Comparison of ENCODE assay signal across 8 cellular contexts in the genomic region with DNA sequence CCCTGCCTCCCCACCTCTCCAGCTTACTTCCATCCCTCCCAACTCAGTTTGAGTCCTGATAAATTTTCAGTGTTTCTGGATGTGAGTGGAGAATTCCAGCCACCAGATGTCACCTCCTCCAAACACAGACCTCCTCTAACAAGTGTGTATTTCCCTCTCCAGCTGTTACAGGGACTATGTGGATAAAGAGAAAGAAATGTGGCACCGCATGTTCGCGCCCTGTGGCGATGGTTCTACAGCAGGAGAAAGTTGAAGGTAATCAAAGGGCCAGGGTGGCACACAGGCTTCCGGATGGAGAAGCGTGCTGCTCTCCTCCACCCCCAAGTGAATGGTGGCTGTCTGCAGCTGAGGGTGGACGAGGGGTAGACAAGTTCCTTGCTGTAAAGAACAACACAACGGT. TPM values are rescaled to one million over a fixed set of nuclear protein-coding genes. Genes with fewer than 3 reads are reported as not detected.
DNase-seq lines count a peak whose midpoint lies in the region; ATAC-seq and TF ChIP-seq lines count a peak whose summit lies in the region.

No MANE protein-coding gene starts in this region.

- no peaks in the 10 kb centered on the region for H3K9me2 ChIP-seq in GM23248 (ENCODE audit: insufficient read depth)

- H3K4me1 Mint-ChIP-seq in activated CD4-positive, alpha-beta memory T cell treated with anti-CD3 and anti-CD28 coated beads for 36 hours (ENCODE audit: low read depth) = no peaks in the 10 kb centered on the region
- peaks cover 2% of the 10 kb centered on the region for H3K4me1 Mint-ChIP-seq in activated CD8-positive, alpha-beta memory T cell treated with anti-CD3 and anti-CD28 coated beads, Interleukin-2, amount 10 ng/mL, durations not matched to agents 7 days and 5 days

- H3K4me3 ChIP-seq in GM23248 = 0 out of 2 replicates have a peak overlapping the region, but pooled peaks have one; percentile 3
- no peak overlapping the region for H3K4me3 ChIP-seq in cardiac muscle cell
- peak overlapping the region in 1 of 4 donors; percentile 29 for H3K4me3 ChIP-seq in sigmoid colon

- no peak overlapping the region for H3K9ac ChIP-seq in GM23248

- no peaks in the 10 kb centered on the region for H3F3A ChIP-seq in GM23248 (ENCODE audit: insufficient read depth)

- H3K27ac ChIP-seq in GM23248 (no peak overlapping the region), RWPE1 (no peak overlapping the region), cardiac muscle cell (no peak overlapping the region), sigmoid colon (no peak overlapping the region)

- peak overlapping the region; percentile 44 for H2AFZ ChIP-seq in GM23248

- peak; percentile 50 for TF ChIP-seq CTCF in RWPE1 (conservative IDR thresholded peaks at IDR 0.05; ENCODE audit: low read depth)
- peak; percentile 80 for TF ChIP-seq CTCF in cardiac muscle cell (IDR thresholded peaks at IDR 0.05; ENCODE audit: low read depth, low read length)
- peak in 3 of 4 experiments; percentile 17 to 64 (median 44) for TF ChIP-seq CTCF in sigmoid colon (IDR thresholded peaks at IDR 0.05)

- DNase-seq in GM23248 (peak; percentile 64), RWPE1 (ENCODE audit: low spot score) (peak; percentile 35), cardiac muscle cell (ENCODE audit: low read depth in 1 of 2, low spot score in 1 of 2) (peak; percentile 65 to 80), sigmoid colon (no peak)
- DNase-seq in activated CD4-positive, alpha-beta memory T cell treated with anti-CD3 and anti-CD28 coated beads for 36 hours = no peak
- DNase-seq in activated CD8-positive, alpha-beta memory T cell treated with anti-CD3 and anti-CD28 coated beads, Interleukin-2, amount 10 ng/mL, durations not matched to agents 7 days and 5 days = no peak

- 13 to 15% methylated on average over 7 to 8 of the region's 8 CpGs for WGBS in GM23248 (ENCODE audit: low coverage in 1 of 2, low lambda C conversion rate in 2 of 2, missing lambda C conversion rate in 2 of 2), 2 experiments
- WGBS in sigmoid colon, 2 donors = 43 to 60% methylated on average over 8 of the region's 8 CpGs

- no peaks in the 10 kb centered on the region for H3K9me3 Mint-ChIP-seq in activated CD4-positive, alpha-beta memory T cell treated with anti-CD3 and anti-CD28 coated beads for 36 hours
- no peaks in the 10 kb centered on the region for H3K9me3 Mint-ChIP-seq in activated CD8-positive, alpha-beta memory T cell treated with anti-CD3 and anti-CD28 coated beads, Interleukin-2, amount 10 ng/mL, durations not matched to agents 7 days and 5 days (ENCODE audit: low read depth)

- POLR2A ChIA-PET in RWPE1 (lab: Yijun Ruan, JAX; ENCODE audit: low non-redundant PET) = interaction anchor here (0.6 kb wide), 1 partner anchor 20 kb away, joined by 7 read pairs; no protein-coding TSS in a partner anchor
- POLR2A ChIA-PET in activated CD4-positive, alpha-beta memory T cell treated with anti-CD3 and anti-CD28 coated beads for 36 hours (lab: Charles Lee) = no interaction called here

- H3K79me2 ChIP-seq in GM23248 (ENCODE audit: insufficient read depth) = no peaks in the 10 kb centered on the region

- peak overlapping the region; percentile 46 for H3K4me2 ChIP-seq in GM23248 (ENCODE audit: unreplicated experiment)

- H3K4me3 Mint-ChIP-seq in activated CD4-positive, alpha-beta memory T cell treated with anti-CD3 and anti-CD28 coated beads for 36 hours = no peak overlapping the region
- no peak overlapping the region for H3K4me3 Mint-ChIP-seq in activated CD8-positive, alpha-beta memory T cell treated with anti-CD3 and anti-CD28 coated beads, Interleukin-2, amount 10 ng/mL, durations not matched to agents 7 days and 5 days

- H3K4me1 ChIP-seq in GM23248 (ENCODE audit: insufficient read depth) (no peaks in the 10 kb centered on the region), cardiac muscle cell (ENCODE audit: low read depth) (peaks cover 7% of the 10 kb centered on the region), sigmoid colon (peaks cover 0 to 10% (median 6%) of the 10 kb centered on the region in 4 donors)

- no peaks in the 10 kb centered on the region for H4K20me1 ChIP-seq in GM23248 (ENCODE audit: insufficient read depth)

- no peak for TF ChIP-seq EP300 in sigmoid colon (IDR thresholded peaks at IDR 0.05)

- TF ChIP-seq POLR2A in sigmoid colon (IDR thresholded peaks at IDR 0.05) = no peak

- no peaks in the 10 kb centered on the region for H3K36me3 Mint-ChIP-seq in activated CD4-positive, alpha-beta memory T cell treated with anti-CD3 and anti-CD28 coated beads for 36 hours
- no peaks in the 10 kb centered on the region for H3K36me3 Mint-ChIP-seq in activated CD8-positive, alpha-beta memory T cell treated with anti-CD3 and anti-CD28 coated beads, Interleukin-2, amount 10 ng/mL, durations not matched to agents 7 days and 5 days

- H3K36me3 ChIP-seq in GM23248 (ENCODE audit: low read depth) = no peaks in the 10 kb centered on the region
- H3K36me3 ChIP-seq in cardiac muscle cell = no peaks in the 10 kb centered on the region
- H3K36me3 ChIP-seq in sigmoid colon = no peaks in the 10 kb centered on the region

- H3K9me3 ChIP-seq in GM23248 (ENCODE audit: low read depth) (no peaks in the 10 kb centered on the region), cardiac muscle cell (ENCODE audit: low read depth) (no peaks in the 10 kb centered on the region), sigmoid colon (no peaks in the 10 kb centered on the region)

- H3K27ac Mint-ChIP-seq in activated CD4-positive, alpha-beta memory T cell treated with anti-CD3 and anti-CD28 coated beads for 36 hours = no peak overlapping the region
- H3K27ac Mint-ChIP-seq in activated CD8-positive, alpha-beta memory T cell treated with anti-CD3 and anti-CD28 coated beads, Interleukin-2, amount 10 ng/mL, durations not matched to agents 7 days and 5 days = no peak overlapping the region

- in situ Hi-C loops in GM23248 (cut with MboI) = loop anchor here (5.0 to 10.0 kb wide), 2 partner anchors 50 to 102 kb away; no protein-coding TSS in a partner anchor

- CTCF ChIA-PET in RWPE1 (lab: Yijun Ruan, JAX) = interaction anchor here (0.6 to 1.4 kb wide), 7 partner anchors 10 to 392 kb away, joined by 3 to 9 read pairs (median 5); no protein-coding TSS in a partner anchor
- CTCF ChIA-PET in activated CD4-positive, alpha-beta memory T cell treated with anti-CD3 and anti-CD28 coated beads for 36 hours (lab: Charles Lee) = no interaction called here
- CTCF ChIA-PET in activated CD8-positive, alpha-beta memory T cell treated with anti-CD3 and anti-CD28 coated beads, Interleukin-2, amount 10 ng/mL, durations not matched to agents 7 days and 5 days (lab: Charles Lee) = interaction anchor here (0.6 kb wide), 1 partner anchor 154 kb away, joined by 4 read pairs; no protein-coding TSS in a partner anchor

- peaks cover 35% of the 10 kb centered on the region for H3K27me3 ChIP-seq in GM23248 (replicated peaks; ENCODE audit: insufficient read depth)
- H3K27me3 ChIP-seq in cardiac muscle cell = no peaks in the 10 kb centered on the region
- peaks cover 0 to 2% (median 0%) of the 10 kb centered on the region in 3 donors for H3K27me3 ChIP-seq in sigmoid colon

- intact Hi-C loops in sigmoid colon (cut with DNase I) = loop anchor here (2.0 to 10.0 kb wide), 2 partner anchors 52 to 108 kb away; no protein-coding TSS in a partner anchor
- intact Hi-C loops in activated CD4-positive, alpha-beta memory T cell treated with anti-CD3 and anti-CD28 coated beads for 36 hours (cut with micrococcal nuclease) = no loop called here

- ATAC-seq in activated CD8-positive, alpha-beta memory T cell treated with anti-CD3 and anti-CD28 coated beads, Interleukin-2, amount 10 ng/mL, durations not matched to agents 7 days and 5 days = no peak
- ATAC-seq in HG03342 (IDR thresholded peaks at IDR 0.05; ENCODE audit: unreplicated experiment) (no peak), HG02588 (IDR thresholded peaks at IDR 0.05; ENCODE audit: unreplicated experiment) (no peak)

- peaks cover 6% of the 10 kb centered on the region for H3K27me3 Mint-ChIP-seq in activated CD4-positive, alpha-beta memory T cell treated with anti-CD3 and anti-CD28 coated beads for 36 hours
- H3K27me3 Mint-ChIP-seq in activated CD8-positive, alpha-beta memory T cell treated with anti-CD3 and anti-CD28 coated beads, Interleukin-2, amount 10 ng/mL, durations not matched to agents 7 days and 5 days = peaks cover 18% of the 10 kb centered on the region

RNA-seq across cellular contexts. Expression of a gene that starts 14.7 kb away (rescaled TPM):
- not detected in 2 replicates for total RNA-seq in GM23248 (2014; rRNA removed; shearing (Covaris generic))
- polyA plus RNA-seq in GM23248 (2016; fragmentation: Nextera tagmentation; extraction: Ambion mirVana) = not detected in 2 replicates
- total RNA-seq in cardiac muscle cell = not detected in 2 replicates
- 0.11 TPM in 1 of 2 replicates, not detected in the other for polyA plus RNA-seq in cardiac muscle cell
- total RNA-seq in sigmoid colon = not detected
- polyA plus RNA-seq in sigmoid colon = not detected
- not detected for total RNA-seq in activated CD4-positive, alpha-beta memory T cell treated with anti-CD3 and anti-CD28 coated beads for 36 hours
- not detected for total RNA-seq in activated CD8-positive, alpha-beta memory T cell treated with anti-CD3 and anti-CD28 coated beads, Interleukin-2, amount 10 ng/mL, durations not matched to agents 7 days and 5 days

RNA-seq across cellular contexts. Expression of a gene that starts 14.8 kb away (rescaled TPM):
- not detected in 2 replicates for total RNA-seq in GM23248 (2014; rRNA removed; shearing (Covaris generic))
- polyA plus RNA-seq in GM23248 (2016; fragmentation: Nextera tagmentation; extraction: Ambion mirVana) (not detected in 2 replicates), cardiac muscle cell (not detected in 2 replicates), sigmoid colon (1 to 10 TPM in 1 of 3 donors, under 1 TPM in 2; 0.07 to 3.0 (median 0.69) TPM)
- total RNA-seq in cardiac muscle cell (0.32 TPM in 1 of 2 replicates, not detected in the other), sigmoid colon (under 1 TPM in 2 of 4 donors, not detected in 2; 0.54 to 0.71 TPM)
- not detected for total RNA-seq in activated CD4-positive, alpha-beta memory T cell treated with anti-CD3 and anti-CD28 coated beads for 36 hours
- total RNA-seq in activated CD8-positive, alpha-beta memory T cell treated with anti-CD3 and anti-CD28 coated beads, Interleukin-2, amount 10 ng/mL, durations not matched to agents 7 days and 5 days = not detected

RNA-seq across cellular contexts. Expression of a gene that starts 34.0 kb away (rescaled TPM):
- 15.3 and 25.5 TPM in 2 replicates for total RNA-seq in GM23248 (2014; rRNA removed; shearing (Covaris generic))
- polyA plus RNA-seq in GM23248 (2016; fragmentation: Nextera tagmentation; extraction: Ambion mirVana) (21.1 and 23.4 TPM in 2 replicates), cardiac muscle cell (45.0 and 55.7 TPM in 2 replicates), sigmoid colon (10 to 100 TPM; 13.8 to 35.6 (median 16.6) TPM)
- total RNA-seq in cardiac muscle cell (42.4 and 46.7 TPM in 2 replicates), sigmoid colon (10 to 100 TPM; 21.6 to 25.7 (median 23.3) TPM)
- total RNA-seq in activated CD4-positive, alpha-beta memory T cell treated with anti-CD3 and anti-CD28 coated beads for 36 hours = 10 to 100 TPM; 51.2 to 55.5 TPM
- 10 to 100 TPM; 53.6 to 58.6 TPM for total RNA-seq in activated CD8-positive, alpha-beta memory T cell treated with anti-CD3 and anti-CD28 coated beads, Interleukin-2, amount 10 ng/mL, durations not matched to agents 7 days and 5 days

Comparison
In these comparisons a context has a peak if more than half of its experiments do, and no peak if none do; other contexts are left out.
1. DNase-seq: peak in GM23248 (single experiment), RWPE1 (single experiment) and cardiac muscle cell (2 of 2); none in sigmoid colon (single experiment), activated CD4-positive, alpha-beta memory T cell treated with anti-CD3 and anti-CD28 coated beads for 36 hours (single experiment) and activated CD8-positive, alpha-beta memory T cell treated with anti-CD3 and anti-CD28 coated beads, Interleukin-2, amount 10 ng/mL, durations not matched to agents 7 days and 5 days (single experiment).
2. Peak in every context shown above with its lines, with median percentiles within 50 percentile points of each other: CTCF ChIP-seq.